Comparison of ENCODE assay signal across 31 cellular contexts in the genomic region with DNA sequence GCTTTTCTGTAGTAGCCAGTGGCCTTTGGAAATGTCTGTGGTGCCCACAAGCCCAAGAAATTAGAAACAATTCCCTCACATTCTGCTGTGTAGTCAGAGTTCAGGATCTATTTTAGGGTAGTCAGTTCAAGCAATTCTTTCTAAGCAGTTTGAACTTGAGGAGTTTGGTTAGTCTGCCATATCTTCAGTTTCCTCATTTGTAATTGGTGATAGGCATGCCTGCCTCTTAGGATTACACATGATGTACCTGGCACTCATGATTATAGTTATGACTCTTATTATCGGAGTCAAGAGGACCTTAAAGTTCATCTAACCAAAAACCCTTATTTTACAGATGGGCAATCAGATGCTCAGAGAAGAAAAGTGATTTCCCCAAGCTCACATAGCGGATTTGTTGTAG. TPM values are rescaled to one million over a fixed set of nuclear protein-coding genes. Genes with fewer than 3 reads are reported as not detected.
DNase-seq lines count a peak whose midpoint lies in the region; ATAC-seq and TF ChIP-seq lines count a peak whose summit lies in the region.
"Had no signal": no experiment of that assay in that cellular context is flagged by ENCODE, and none has a peak within 500 bp of the region (broad histone marks: within the 10 kb centered on the region; RNA-seq: fewer than 3 reads in every experiment).

No MANE protein-coding gene starts in this region.

- peaks cover 0 to 6% of the 10 kb centered on the region in 2 donors for H3K27me3 Mint-ChIP-seq in stimulated activated naive B cell treated with anti-CD40 and anti-IgM and Interleukin-4, amounts not matched to agents 10 μg/mL and 1 μg/mL and 100 μg/mL, for 72 hours
- H3K27me3 Mint-ChIP-seq in endothelial cell (ENCODE audit: unreplicated experiment) = peaks cover 3% of the 10 kb centered on the region

- peak overlapping the region; percentile 47 for H3K27ac Mint-ChIP-seq in stimulated activated naive B cell treated with anti-CD40 and anti-IgM and Interleukin-4, amounts not matched to agents 10 μg/mL and 1 μg/mL and 100 μg/mL, for 72 hours
- H3K27ac Mint-ChIP-seq in endothelial cell (ENCODE audit: unreplicated experiment) = no peak overlapping the region
- H3K27ac Mint-ChIP-seq: activated CD8-positive, alpha-beta T cell treated with anti-CD3 and anti-CD28 coated beads, Interleukin-2, amount 10 ng/mL, durations not matched to agents 7 days and 5 days; B cell had no signal

- H3K27ac ChIP-seq in lower lobe of right lung = peak overlapping the region; percentile 37
- H3K27ac ChIP-seq: A549, gastrocnemius medialis, hepatocyte, thyroid gland had no signal

- H3K36me3 ChIP-seq in lower lobe of right lung = no peaks in the 10 kb centered on the region
- no peaks in the 10 kb centered on the region for H3K36me3 ChIP-seq in H7 (replicated peaks; ENCODE audit: control insufficient read depth, insufficient read depth, low read length)
- H3K36me3 ChIP-seq: gastrocnemius medialis, sigmoid colon, stomach, thyroid gland had no signal

- intact Hi-C loops in lower lobe of right lung (cut with DNase I) = no loop called here

- DNase-seq in SIG-M5 treated with dmso at 0.1 percent for 504 hours (lab: John Stamatoyannopoulos, UW; ENCODE audit: unreplicated experiment) = peak; percentile 17
- no peak for DNase-seq in SIG-M5 (lab: John Stamatoyannopoulos, UW)
- peak; percentile 65 for DNase-seq in OCI-M1 (lab: John Stamatoyannopoulos, UW)
- DNase-seq in lower lobe of right lung = no peak
- no peak for DNase-seq in stimulated activated naive B cell treated with anti-CD40 and anti-IgM and Interleukin-4, amounts not matched to agents 10 μg/mL and 1 μg/mL and 100 μg/mL, for 72 hours
- DNase-seq in endothelial cell (ENCODE audit: low spot score) = no peak
- DNase-seq in HUDEP-2 (lab: John Stamatoyannopoulos, UW; ENCODE audit: unreplicated experiment in 76 of 76) = no peak
- no peak for DNase-seq in H7
- DNase-seq: activated CD4-positive, alpha-beta T cell treated with anti-CD3 and anti-CD28 coated beads for 1 hour; activated CD8-positive, alpha-beta T cell treated with anti-CD3 and anti-CD28 coated beads, Interleukin-2, amount 10 ng/mL, durations not matched to agents 7 days and 5 days; activated effector memory CD4-positive, alpha-beta T cell treated with Interleukin-2 at 50 U/mL for 16 hours; dermis blood vessel endothelial cell; DMS153; immature natural killer cell; NCI-H1105 treated with DMSO at 0.1 percent for 48 hours; NCI-H1930; NCI-H526 treated with DMSO at 0.1 percent for 48 hours; RPMI8226; sigmoid colon; SK-N-SH; stomach; T-helper 2 cell; thyroid gland had no signal

- no peaks in the 10 kb centered on the region for H3K9me3 Mint-ChIP-seq in stimulated activated naive B cell treated with anti-CD40 and anti-IgM and Interleukin-4, amounts not matched to agents 10 μg/mL and 1 μg/mL and 100 μg/mL, for 72 hours
- H3K9me3 Mint-ChIP-seq in endothelial cell (ENCODE audit: unreplicated experiment) = no peaks in the 10 kb centered on the region

- H3K4me1 ChIP-seq in lower lobe of right lung = peaks cover 21% of the 10 kb centered on the region
- H3K4me1 ChIP-seq: A549, parathyroid adenoma, sigmoid colon, stomach had no signal

- no peaks in the 10 kb centered on the region for H3K36me3 Mint-ChIP-seq in stimulated activated naive B cell treated with anti-CD40 and anti-IgM and Interleukin-4, amounts not matched to agents 10 μg/mL and 1 μg/mL and 100 μg/mL, for 72 hours
- no peaks in the 10 kb centered on the region for H3K36me3 Mint-ChIP-seq in endothelial cell (ENCODE audit: low read depth, unreplicated experiment)
- H3K36me3 Mint-ChIP-seq: immature natural killer cell had no signal

- H3K4me3 Mint-ChIP-seq in stimulated activated naive B cell treated with anti-CD40 and anti-IgM and Interleukin-4, amounts not matched to agents 10 μg/mL and 1 μg/mL and 100 μg/mL, for 72 hours = no peak overlapping the region
- H3K4me3 Mint-ChIP-seq in endothelial cell (ENCODE audit: unreplicated experiment) = no peak overlapping the region
- H3K4me3 Mint-ChIP-seq: activated CD8-positive, alpha-beta T cell treated with anti-CD3 and anti-CD28 coated beads, Interleukin-2, amount 10 ng/mL, durations not matched to agents 7 days and 5 days; B cell; immature natural killer cell had no signal

- H3K9me3 ChIP-seq in lower lobe of right lung = no peaks in the 10 kb centered on the region
- H3K9me3 ChIP-seq: A549, sigmoid colon, SK-N-SH, thyroid gland had no signal

- no peaks in the 10 kb centered on the region for H3K27me3 ChIP-seq in lower lobe of right lung (ENCODE audit: low read depth)
- no peaks in the 10 kb centered on the region for H3K27me3 ChIP-seq in H7 (ENCODE audit: control insufficient read depth, insufficient read depth, low read length)
- H3K27me3 ChIP-seq: gastrocnemius medialis, hepatocyte, sigmoid colon, stomach, thyroid gland had no signal

- peaks cover 12 to 26% of the 10 kb centered on the region in 2 donors for H3K4me1 Mint-ChIP-seq in stimulated activated naive B cell treated with anti-CD40 and anti-IgM and Interleukin-4, amounts not matched to agents 10 μg/mL and 1 μg/mL and 100 μg/mL, for 72 hours
- H3K4me1 Mint-ChIP-seq in endothelial cell (ENCODE audit: unreplicated experiment) = no peaks in the 10 kb centered on the region
- H3K4me1 Mint-ChIP-seq: immature natural killer cell had no signal

- no peak for ATAC-seq in lower lobe of right lung
- peak; percentile 44 to 62 for ATAC-seq in stimulated activated naive B cell treated with anti-CD40 and anti-IgM and Interleukin-4, amounts not matched to agents 10 μg/mL and 1 μg/mL and 100 μg/mL, for 72 hours (replicated peaks)
- ATAC-seq: A549; activated CD8-positive, alpha-beta T cell treated with anti-CD3 and anti-CD28 coated beads, Interleukin-2, amount 10 ng/mL, durations not matched to agents 7 days and 5 days had no signal

- TF ChIP-seq CTCF in lower lobe of right lung (IDR thresholded peaks at IDR 0.05) (no peak), endothelial cell (IDR thresholded peaks at IDR 0.05; ENCODE audit: unreplicated experiment) (no peak)

- H3K4me3 ChIP-seq in lower lobe of right lung (no peak overlapping the region), H7 (ENCODE audit: insufficient read depth, low read depth, low read length) (no peak overlapping the region)
- H3K4me3 ChIP-seq: A549, gastrocnemius medialis, hepatocyte, sigmoid colon, stomach, thyroid gland had no signal

RNA-seq across cellular contexts. Expression of gene MEP1A, which starts 21.2 kb away (rescaled TPM):
- total RNA-seq in lower lobe of right lung (0.41 TPM), endothelial cell (ENCODE audit: unreplicated experiment) (not detected)
- not detected in 2 replicates for total RNA-seq in H7 (2014; rRNA removed; shearing (Covaris generic))
- total RNA-seq: activated CD8-positive, alpha-beta T cell treated with anti-CD3 and anti-CD28 coated beads, Interleukin-2, amount 10 ng/mL, durations not matched to agents 7 days and 5 days; astrocyte; B cell; dermis blood vessel endothelial cell; lower leg skin; mononuclear cell; thyroid gland had no signal

RNA-seq across cellular contexts. Expression of gene ANKRD66, which starts 25.3 kb away (rescaled TPM):
- total RNA-seq in lower lobe of right lung (4.0 TPM), endothelial cell (ENCODE audit: unreplicated experiment) (not detected)
- not detected in 2 replicates for total RNA-seq in H7 (2014; rRNA removed; shearing (Covaris generic))
- total RNA-seq: activated CD8-positive, alpha-beta T cell treated with anti-CD3 and anti-CD28 coated beads, Interleukin-2, amount 10 ng/mL, durations not matched to agents 7 days and 5 days; astrocyte; B cell; dermis blood vessel endothelial cell; gastrocnemius medialis; hepatocyte; lower leg skin; mononuclear cell; sigmoid colon; thyroid gland had no signal

RNA-seq across cellular contexts. Expression of gene PLA2G7, which starts 36.9 kb away (rescaled TPM):
- total RNA-seq in lower lobe of right lung = 20.0 TPM
- total RNA-seq in endothelial cell (ENCODE audit: unreplicated experiment) = 0.21 TPM
- total RNA-seq in H7 (2014; rRNA removed; shearing (Covaris generic)) = 0.17 and 0.26 TPM in 2 replicates
- total RNA-seq: activated CD8-positive, alpha-beta T cell treated with anti-CD3 and anti-CD28 coated beads, Interleukin-2, amount 10 ng/mL, durations not matched to agents 7 days and 5 days; dermis blood vessel endothelial cell; gastrocnemius medialis had no signal

Comparison
In these comparisons a context has a peak if more than half of its experiments do, and no peak if none do; other contexts are left out.
1. DNase-seq: peak in SIG-M5 treated with dmso at 0.1 percent for 504 hours (single experiment) and OCI-M1 (single experiment); none in SIG-M5 (single experiment), lower lobe of right lung (single experiment), stimulated activated naive B cell treated with anti-CD40 and anti-IgM and Interleukin-4, amounts not matched to agents 10 μg/mL and 1 μg/mL and 100 μg/mL, for 72 hours (single experiment), endothelial cell (single experiment), HUDEP-2 (0 of 76) and H7 (single experiment).
2. ATAC-seq: peak in stimulated activated naive B cell treated with anti-CD40 and anti-IgM and Interleukin-4, amounts not matched to agents 10 μg/mL and 1 μg/mL and 100 μg/mL, for 72 hours (2 of 2); none in lower lobe of right lung (0 of 2).
3. RNA of gene PLA2G7, which starts 36.9 kb away (total RNA-seq): 20.0 TPM in lower lobe of right lung (single experiment); 0.21 TPM in endothelial cell (single experiment) and 0.17 to 0.26 TPM in H7; every median in the first group is over 10 times any median in the second.